In genomic region chr20:3801846-3802245, GRCh38 we compare ENCODE assay signal across 19 cellular contexts. TPM values are rescaled to one million over a fixed set of nuclear protein-coding genes. Genes with fewer than 3 reads are reported as not detected.
A peak's percentile ranks its signal among the peaks of the same experiment; 100 is the strongest.
DNase-seq lines count a peak whose midpoint lies in the region; ATAC-seq, FAIRE-seq and TF ChIP-seq lines count a peak whose summit lies in the region.
"Had no signal": no experiment of that assay in that cellular context is flagged by ENCODE, and none has a peak within 500 bp of the region (broad histone marks: within the 10 kb centered on the region; RNA-seq: fewer than 3 reads in every experiment).

No MANE protein-coding gene starts in this region.

- intact Hi-C loops in left ventricle myocardium superior (cut with micrococcal nuclease) (no loop called here), left cardiac atrium (cut with DNase I) (no loop called here), K562 (cut with micrococcal nuclease) (no loop called here)

- in situ Hi-C loops in K562 (cut with MboI), result no loop called here

- no peak overlapping the region for H3K4ac ChIP-seq in mesenchymal stem cell (ENCODE audit: low read depth in 1 of 2, low read length in 2 of 2)

- H3K4me3 ChIP-seq in K562, result no peak overlapping the region
- H3K4me3 ChIP-seq in mesenchymal stem cell (ENCODE audit: insufficient read depth in 1 of 2, low read depth in 1 of 2, low read length in 2 of 2), result no peak overlapping the region
- H3K4me3 ChIP-seq in MG63, result no peak overlapping the region
- H3K4me3 ChIP-seq: body of pancreas, hepatocyte, Peyer's patch, thyroid gland had no signal

- peaks cover 7% of the 10 kb centered on the region; the same call in 2 of the 3 replicates for H3K79me2 ChIP-seq in K562 (ENCODE audit: control insufficient read depth, insufficient read depth, low read length)

- WGBS in K562 (ENCODE audit: insufficient coverage, low coverage, missing lambda C conversion rate), result 91% methylated on average over 6 of the region's 13 CpGs
- 98% methylated on average over 13 of the region's 13 CpGs for WGBS in mesenchymal stem cell

- H3K9me3 ChIP-seq in K562 (replicated peaks; ENCODE audit: control insufficient read depth, insufficient read depth, low read depth, low read length) (no peaks in the 10 kb centered on the region), mesenchymal stem cell (ENCODE audit: control insufficient read depth, low read length) (no peaks in the 10 kb centered on the region), MG63 (no peaks in the 10 kb centered on the region)
- H3K9me3 ChIP-seq: body of pancreas, Peyer's patch, thyroid gland had no signal

- POLR2A ChIA-PET in K562 (lab: Yijun Ruan, JAX), result no interaction called here

- TF ChIP-seq RAD21 in K562 (CRISPR knock-in tag; conservative IDR thresholded peaks at IDR 0.05 in 1 of 2, IDR thresholded peaks at IDR 0.05 in 1 of 2), result no peak

- H3K27me3 ChIP-seq in K562 (ENCODE audit: control insufficient read depth in 2 of 2, insufficient read depth in 2 of 2, low read length in 2 of 2) (no peaks in the 10 kb centered on the region), mesenchymal stem cell (ENCODE audit: control insufficient read depth in 1 of 2, insufficient read depth in 1 of 2, low read length in 2 of 2) (no peaks in the 10 kb centered on the region), MG63 (no peaks in the 10 kb centered on the region)
- H3K27me3 ChIP-seq: body of pancreas, hepatocyte, Peyer's patch, thyroid gland had no signal

- peaks cover 70% of the 10 kb centered on the region; the same call in 2 of the 3 replicates for H3K36me3 ChIP-seq in K562 (ENCODE audit: control insufficient read depth, insufficient read depth, low read length)
- H3K36me3 ChIP-seq in mesenchymal stem cell (ENCODE audit: control insufficient read depth in 1 of 2, insufficient read depth in 2 of 2, low read depth in 1 of 2, low read length in 2 of 2), result peaks cover 69 to 89% of the 10 kb centered on the region in 2 experiments
- peaks cover 56% of the 10 kb centered on the region for H3K36me3 ChIP-seq in MG63

- H3K4me1 ChIP-seq in K562 (replicated peaks in 1 of 2; ENCODE audit: control insufficient read depth in 2 of 2, insufficient read depth in 2 of 2, low read length in 2 of 2), result peaks cover 20 to 39% of the 10 kb centered on the region in 2 experiments; a peak in 4 of 5 replicates
- H3K4me1 ChIP-seq in mesenchymal stem cell (ENCODE audit: control insufficient read depth, insufficient read depth, low read depth, low read length), result peaks cover 35% of the 10 kb centered on the region

- CTCF ChIA-PET in K562 (lab: Yijun Ruan, JAX; ENCODE audit: low intra/inter-chr PET ratio), result no interaction called here

- H2BK120ac ChIP-seq in mesenchymal stem cell (ENCODE audit: low read depth, low read length), result no peak overlapping the region

- H3K79me1 ChIP-seq in mesenchymal stem cell (replicated peaks; ENCODE audit: low read length, poor library complexity, severe bottlenecking), result peaks cover 26% of the 10 kb centered on the region

- no peak for TF ChIP-seq POLR2A in K562 (conservative IDR thresholded peaks at IDR 0.05)

- no peak overlapping the region for H3K14ac ChIP-seq in mesenchymal stem cell (ENCODE audit: low read length in 2 of 2)

- H2BK5ac ChIP-seq in mesenchymal stem cell (ENCODE audit: low read depth, low read length, poor library complexity, severe bottlenecking), result no peak overlapping the region

- no peak overlapping the region for H2BK15ac ChIP-seq in mesenchymal stem cell (ENCODE audit: low read depth, poor library complexity, severe bottlenecking)

- TF ChIP-seq CTCF in K562 (IDR thresholded peaks at IDR 0.05 in 2 of 3, conservative IDR thresholded peaks at IDR 0.05 in 1 of 3; ENCODE audit: insufficient read depth in 2 of 3, low read depth in 1 of 3, low read length in 3 of 3), result no peak

- H3K9ac ChIP-seq in K562 (ENCODE audit: insufficient read depth in 1 of 2, low read depth in 2 of 2, low read length in 2 of 2), result peak overlapping the region in 1 of 2 experiments; percentile 45; a peak in 1 of 4 replicates
- no peak overlapping the region for H3K9ac ChIP-seq in mesenchymal stem cell (ENCODE audit: low read length)
- H3K9ac ChIP-seq: parathyroid adenoma had no signal

- peak; percentile 22 for DNase-seq in left ventricle myocardium superior
- DNase-seq in left cardiac atrium, result no peak
- no peak for DNase-seq in K562 (ENCODE audit: extremely low read depth in 1 of 4, low spot score in 3 of 4)
- DNase-seq in mesenchymal stem cell, result no peak
- no peak for DNase-seq in NCI-H226
- no peak for DNase-seq in MG63
- DNase-seq: activated naive CD8-positive, alpha-beta T cell treated with anti-CD3 and anti-CD28 coated beads, Interleukin-2, amount 10 ng/mL, durations not matched to agents 7 days and 5 days; body of pancreas; cortex of kidney; NCI-H1048; NCI-H2029 treated with DMSO at 0.1 percent for 48 hours; stimulated activated naive CD4-positive, alpha-beta T cell; thyroid gland had no signal

- no peak for TF ChIP-seq EP300 in K562 (IDR thresholded peaks at IDR 0.05; ENCODE audit: low read length)

- H3K4me2 ChIP-seq in K562 (ENCODE audit: insufficient read depth, low read length) (no peak overlapping the region), mesenchymal stem cell (ENCODE audit: low read length, poor library complexity, severe bottlenecking) (no peak overlapping the region)
- H3K4me2 ChIP-seq: hepatocyte had no signal

- FAIRE-seq in K562 (lab: Jason Lieb, UNC), result no peak
- FAIRE-seq: H54 had no signal

- no peak for ATAC-seq in left ventricle myocardium superior
- ATAC-seq in left cardiac atrium, result no peak
- no peak for ATAC-seq in K562
- ATAC-seq in HG03280 (IDR thresholded peaks at IDR 0.05; ENCODE audit: unreplicated experiment), result no peak
- ATAC-seq in GM21576 (IDR thresholded peaks at IDR 0.05; ENCODE audit: unreplicated experiment), result no peak
- ATAC-seq: body of pancreas had no signal

- peak overlapping the region; percentile 2 for H4K91ac ChIP-seq in mesenchymal stem cell (ENCODE audit: low read length)

- H4K8ac ChIP-seq in mesenchymal stem cell (ENCODE audit: low read length), result no peak overlapping the region

- H2AK5ac ChIP-seq in mesenchymal stem cell (ENCODE audit: low read length, severe bottlenecking), result no peak overlapping the region

- no peak overlapping the region for H3K18ac ChIP-seq in mesenchymal stem cell (ENCODE audit: low read depth in 1 of 2, low read length in 2 of 2)

- BruUV-seq in K562 (replicated peaks; lab: Mats Ljungman, UMichigan), result no TSS peak

- H2AFZ ChIP-seq in K562 (ENCODE audit: low read depth, low read length) (no peak overlapping the region), mesenchymal stem cell (ENCODE audit: low read depth, low read length) (no peak overlapping the region)
- H2AFZ ChIP-seq: hepatocyte, parathyroid adenoma had no signal

- H3K9me1 ChIP-seq in K562 (ENCODE audit: control insufficient read depth, insufficient read depth, low read length), result no peaks in the 10 kb centered on the region

- no peak overlapping the region for H2BK12ac ChIP-seq in mesenchymal stem cell (ENCODE audit: low read length in 2 of 2)

- H3K23ac ChIP-seq in mesenchymal stem cell (ENCODE audit: low read length in 2 of 2), result no peak overlapping the region

- no peaks in the 10 kb centered on the region for H4K20me1 ChIP-seq in K562 (replicated peaks; ENCODE audit: control insufficient read depth, insufficient read depth, low read length)

- H3K27ac ChIP-seq in K562 (ENCODE audit: extremely low read depth, low read depth, low read length) (no peak overlapping the region), mesenchymal stem cell (ENCODE audit: low read length, poor library complexity, severe bottlenecking) (no peak overlapping the region)
- H3K27ac ChIP-seq: hepatocyte, parathyroid adenoma, thyroid gland had no signal

RNA-seq across cellular contexts. Expression of gene CDC25B, which starts 5.7 kb away (rescaled TPM):
- 7.5 TPM for total RNA-seq in left ventricle myocardium superior
- 10 to 100 TPM; 13.8 to 16.6 TPM for total RNA-seq in left cardiac atrium
- total RNA-seq in K562 (2011; cell fraction: chromatin; rRNA removed; ENCODE audit: low replicate concordance), result 36.8 and 73.0 TPM in 2 replicates
- 29.3 and 39.4 TPM in 2 replicates for total RNA-seq in K562 (2011; cell fraction: nucleolus; rRNA removed)
- 29.4 and 38.9 TPM in 2 replicates for total RNA-seq in K562 (2011; cell fraction: nucleoplasm; rRNA removed)
- total RNA-seq in K562 (2014; rRNA removed), result 11.5 and 16.1 TPM in 2 replicates
- 5.9 and 7.2 TPM in 2 replicates for total RNA-seq in K562 (2014; rRNA removed; fragmentation: Illumina TruSeq; extraction: Trizol)
- 7.8 and 9.3 TPM in 2 replicates for total RNA-seq in K562 (2015; rRNA removed; fragmentation: Illumina TruSeq; extraction: Trizol)
- 31.4 and 35.7 TPM in 2 replicates for total RNA-seq in K562 (2021)
- polyA plus RNA-seq in K562 (2011; rRNA removed), result 9.5 and 25.1 TPM in 2 replicates
- polyA plus RNA-seq in K562 (2011; cell fraction: cytosol; rRNA removed), result 23.7 and 24.0 TPM in 2 replicates
- 72.5 and 91.0 TPM in 2 replicates for polyA plus RNA-seq in K562 (2011; cell fraction: nucleus; rRNA removed)
- 30.3 and 35.0 TPM in 2 replicates for polyA plus RNA-seq in K562 (2012)
- 25.8 and 30.6 TPM in 2 replicates for polyA plus RNA-seq in K562 (2014; fragmentation: Illumina TruSeq; extraction: Trizol)
- 1 to 10 TPM; 2.3 to 3.1 TPM for polyA plus RNA-seq in K562 (2014; fragmentation: Nextera tagmentation; extraction: Ambion mirVana)
- 22.9 and 26.3 TPM in 2 replicates for polyA plus RNA-seq in K562 (2014; rRNA removed)
- polyA minus RNA-seq in K562 (2011; rRNA and poly(A)+ RNA removed), result 8.0 and 11.6 TPM in 2 replicates
- polyA minus RNA-seq in K562 (2011; cell fraction: cytosol; rRNA and poly(A)+ RNA removed), result 14.5 and 27.7 TPM in 2 replicates
- polyA minus RNA-seq in K562 (2011; cell fraction: nucleus; rRNA and poly(A)+ RNA removed), result 9.7 and 15.1 TPM in 2 replicates
- 97.9 TPM for polyA plus RNA-seq in mesenchymal stem cell (2013, experiment 1 of 2)
- polyA plus RNA-seq in mesenchymal stem cell (2013, experiment 2 of 2), result 95.2 TPM
- total RNA-seq in MG63 (2014; rRNA removed; shearing (Covaris generic); ENCODE audit: low replicate concordance), result 13.9 and 16.0 TPM in 2 replicates

RNA-seq across cellular contexts. Expression of gene CENPB, which starts 15.3 kb away (rescaled TPM):
- total RNA-seq in left ventricle myocardium superior (68.3 TPM), left cardiac atrium (10 to 100 TPM; 70.8 to 93.6 TPM), K562 (2014; rRNA removed) (59.3 and 78.6 TPM in 2 replicates), K562 (2014; rRNA removed; fragmentation: Illumina TruSeq; extraction: Trizol) (11.4 and 15.0 TPM in 2 replicates), K562 (2015; rRNA removed; fragmentation: Illumina TruSeq; extraction: Trizol) (36.0 and 36.5 TPM in 2 replicates), K562 (2021) (61.7 and 70.8 TPM in 2 replicates)
- 5.7 and 16.6 TPM in 2 replicates for total RNA-seq in K562 (2011; cell fraction: chromatin; rRNA removed; ENCODE audit: low replicate concordance)
- total RNA-seq in K562 (2011; cell fraction: nucleolus; rRNA removed), result 24.5 and 25.4 TPM in 2 replicates
- total RNA-seq in K562 (2011; cell fraction: nucleoplasm; rRNA removed), result 11.9 and 14.2 TPM in 2 replicates
- polyA plus RNA-seq in K562 (2011; rRNA removed) (12.7 and 14.7 TPM in 2 replicates), K562 (2014; fragmentation: Illumina TruSeq; extraction: Trizol) (24.9 and 30.8 TPM in 2 replicates), K562 (2014; fragmentation: Nextera tagmentation; extraction: Ambion mirVana) (under 1 TPM; 0.17 to 0.20 TPM), K562 (2014; rRNA removed) (26.1 and 28.9 TPM in 2 replicates)
- 17.4 and 30.9 TPM in 2 replicates for polyA plus RNA-seq in K562 (2011; cell fraction: cytosol; rRNA removed)
- 9.2 and 12.8 TPM in 2 replicates for polyA plus RNA-seq in K562 (2011; cell fraction: nucleus; rRNA removed)
- 40.5 and 47.1 TPM in 2 replicates for polyA plus RNA-seq in K562 (2012)
- polyA minus RNA-seq in K562 (2011; rRNA and poly(A)+ RNA removed), result 26.8 and 27.1 TPM in 2 replicates
- polyA minus RNA-seq in K562 (2011; cell fraction: cytosol; rRNA and poly(A)+ RNA removed), result 27.7 and 39.7 TPM in 2 replicates
- 8.3 and 14.2 TPM in 2 replicates for polyA minus RNA-seq in K562 (2011; cell fraction: nucleus; rRNA and poly(A)+ RNA removed)
- polyA plus RNA-seq in mesenchymal stem cell (2013, experiment 1 of 2), result 38.0 TPM
- polyA plus RNA-seq in mesenchymal stem cell (2013, experiment 2 of 2), result 38.0 TPM
- total RNA-seq in MG63 (2014; rRNA removed; shearing (Covaris generic); ENCODE audit: low replicate concordance), result 50.0 and 81.5 TPM in 2 replicates

RNA-seq across cellular contexts. Expression of gene AP5S1, which starts 18.5 kb away (rescaled TPM):
- 10.2 TPM for total RNA-seq in left ventricle myocardium superior
- total RNA-seq in left cardiac atrium, result 10 to 100 TPM; 11.8 to 14.7 TPM
- total RNA-seq in K562 (2011; cell fraction: chromatin; rRNA removed; ENCODE audit: low replicate concordance), result 5.9 and 16.6 TPM in 2 replicates
- total RNA-seq in K562 (2011; cell fraction: nucleolus; rRNA removed), result 13.9 and 14.5 TPM in 2 replicates
- 11.4 and 14.7 TPM in 2 replicates for total RNA-seq in K562 (2011; cell fraction: nucleoplasm; rRNA removed)
- 8.8 and 12.4 TPM in 2 replicates for total RNA-seq in K562 (2014; rRNA removed)
- 2.1 and 2.6 TPM in 2 replicates for total RNA-seq in K562 (2014; rRNA removed; fragmentation: Illumina TruSeq; extraction: Trizol)
- total RNA-seq in K562 (2015; rRNA removed; fragmentation: Illumina TruSeq; extraction: Trizol), result 5.6 and 5.7 TPM in 2 replicates
- 8.4 and 8.5 TPM in 2 replicates for total RNA-seq in K562 (2021)
- 3.0 and 5.5 TPM in 2 replicates for polyA plus RNA-seq in K562 (2011; rRNA removed)
- polyA plus RNA-seq in K562 (2011; cell fraction: cytosol; rRNA removed), result 5.5 and 8.1 TPM in 2 replicates
- 4.9 TPM in 2 replicates for polyA plus RNA-seq in K562 (2011; cell fraction: nucleus; rRNA removed)
- 7.3 and 8.8 TPM in 2 replicates for polyA plus RNA-seq in K562 (2012)
- polyA plus RNA-seq in K562 (2014; fragmentation: Illumina TruSeq; extraction: Trizol), result 4.4 and 7.7 TPM in 2 replicates
- polyA plus RNA-seq in K562 (2014; fragmentation: Nextera tagmentation; extraction: Ambion mirVana), result 1 to 10 TPM; 3.0 to 3.1 TPM
- polyA plus RNA-seq in K562 (2014; rRNA removed), result 4.7 and 4.8 TPM in 2 replicates
- 2.5 and 3.7 TPM in 2 replicates for polyA minus RNA-seq in K562 (2011; rRNA and poly(A)+ RNA removed)
- polyA minus RNA-seq in K562 (2011; cell fraction: cytosol; rRNA and poly(A)+ RNA removed), result 6.5 and 8.3 TPM in 2 replicates
- polyA minus RNA-seq in K562 (2011; cell fraction: nucleus; rRNA and poly(A)+ RNA removed), result 4.0 and 4.6 TPM in 2 replicates
- 9.4 TPM for polyA plus RNA-seq in mesenchymal stem cell (2013, experiment 1 of 2)
- 9.5 TPM for polyA plus RNA-seq in mesenchymal stem cell (2013, experiment 2 of 2)
- total RNA-seq in MG63 (2014; rRNA removed; shearing (Covaris generic); ENCODE audit: low replicate concordance), result 11.6 and 24.6 TPM in 2 replicates

RNA-seq across cellular contexts. Expression of gene SPEF1, which starts 20.6 kb away (rescaled TPM):
- total RNA-seq in left ventricle myocardium superior (not detected), left cardiac atrium (not detected), K562 (2014; rRNA removed) (not detected in 2 replicates), K562 (2014; rRNA removed; fragmentation: Illumina TruSeq; extraction: Trizol) (not detected in 2 replicates), K562 (2015; rRNA removed; fragmentation: Illumina TruSeq; extraction: Trizol) (not detected in 2 replicates), K562 (2021) (not detected in 2 replicates)
- total RNA-seq in K562 (2011; cell fraction: chromatin; rRNA removed; ENCODE audit: low replicate concordance), result 0.23 TPM in 1 of 2 replicates, not detected in the other
- total RNA-seq in K562 (2011; cell fraction: nucleolus; rRNA removed), result 0.26 TPM in 1 of 2 replicates, not detected in the other
- not detected in 2 replicates for total RNA-seq in K562 (2011; cell fraction: nucleoplasm; rRNA removed)
- polyA plus RNA-seq in K562 (2011; rRNA removed) (0.04 TPM in 1 of 2 replicates, not detected in the other), K562 (2014; fragmentation: Illumina TruSeq; extraction: Trizol) (not detected in 2 replicates), K562 (2014; fragmentation: Nextera tagmentation; extraction: Ambion mirVana) (not detected), K562 (2014; rRNA removed) (not detected in 2 replicates)
- polyA plus RNA-seq in K562 (2011; cell fraction: cytosol; rRNA removed), result 0.06 TPM in 1 of 2 replicates, not detected in the other
- 0.08 and 0.24 TPM in 2 replicates for polyA plus RNA-seq in K562 (2011; cell fraction: nucleus; rRNA removed)
- 0.04 TPM in 1 of 2 replicates, not detected in the other for polyA plus RNA-seq in K562 (2012)
- not detected in 2 replicates for polyA minus RNA-seq in K562 (2011; rRNA and poly(A)+ RNA removed)
- polyA minus RNA-seq in K562 (2011; cell fraction: cytosol; rRNA and poly(A)+ RNA removed), result not detected in 2 replicates
- 0.27 TPM in 1 of 2 replicates, not detected in the other for polyA minus RNA-seq in K562 (2011; cell fraction: nucleus; rRNA and poly(A)+ RNA removed)
- 0.07 TPM for polyA plus RNA-seq in mesenchymal stem cell (2013, experiment 1 of 2)
- 0.07 TPM for polyA plus RNA-seq in mesenchymal stem cell (2013, experiment 2 of 2)
- total RNA-seq in MG63 (2014; rRNA removed; shearing (Covaris generic); ENCODE audit: low replicate concordance), result 0.95 TPM in 1 of 2 replicates, not detected in the other
- total RNA-seq: activated naive CD8-positive, alpha-beta T cell treated with anti-CD3 and anti-CD28 coated beads, Interleukin-2, amount 10 ng/mL, durations not matched to agents 7 days and 5 days; Peyer's patch had no signal
- polyA plus RNA-seq: hepatocyte had no signal

RNA-seq across cellular contexts. Expression of gene ADISSP, which starts 34.3 kb away (rescaled TPM):
- total RNA-seq in left ventricle myocardium superior (10.3 TPM), left cardiac atrium (10 to 100 TPM; 17.2 to 23.2 TPM), K562 (2014; rRNA removed) (65.7 and 101 TPM in 2 replicates), K562 (2014; rRNA removed; fragmentation: Illumina TruSeq; extraction: Trizol) (12.2 and 16.3 TPM in 2 replicates), K562 (2015; rRNA removed; fragmentation: Illumina TruSeq; extraction: Trizol) (34.5 and 35.8 TPM in 2 replicates), K562 (2021) (70.6 and 79.9 TPM in 2 replicates)
- total RNA-seq in K562 (2011; cell fraction: chromatin; rRNA removed; ENCODE audit: low replicate concordance), result 2.9 and 14.4 TPM in 2 replicates
- 19.0 and 21.1 TPM in 2 replicates for total RNA-seq in K562 (2011; cell fraction: nucleolus; rRNA removed)
- 11.5 and 13.1 TPM in 2 replicates for total RNA-seq in K562 (2011; cell fraction: nucleoplasm; rRNA removed)
- polyA plus RNA-seq in K562 (2011; rRNA removed) (22.8 and 42.8 TPM in 2 replicates), K562 (2014; fragmentation: Illumina TruSeq; extraction: Trizol) (23.4 and 63.9 TPM in 2 replicates), K562 (2014; fragmentation: Nextera tagmentation; extraction: Ambion mirVana) (1 to 10 TPM; 1.4 to 4.9 TPM), K562 (2014; rRNA removed) (37.2 and 53.4 TPM in 2 replicates)
- polyA plus RNA-seq in K562 (2011; cell fraction: cytosol; rRNA removed), result 58.3 and 121 TPM in 2 replicates
- polyA plus RNA-seq in K562 (2011; cell fraction: nucleus; rRNA removed), result 36.6 TPM in 2 replicates
- 27.7 and 47.5 TPM in 2 replicates for polyA plus RNA-seq in K562 (2012)
- 11.5 and 16.8 TPM in 2 replicates for polyA minus RNA-seq in K562 (2011; rRNA and poly(A)+ RNA removed)
- 37.8 and 38.8 TPM in 2 replicates for polyA minus RNA-seq in K562 (2011; cell fraction: cytosol; rRNA and poly(A)+ RNA removed)
- 6.7 and 13.6 TPM in 2 replicates for polyA minus RNA-seq in K562 (2011; cell fraction: nucleus; rRNA and poly(A)+ RNA removed)
- polyA plus RNA-seq in mesenchymal stem cell (2013, experiment 1 of 2), result 39.5 TPM
- 36.9 TPM for polyA plus RNA-seq in mesenchymal stem cell (2013, experiment 2 of 2)
- 42.8 and 66.6 TPM in 2 replicates for total RNA-seq in MG63 (2014; rRNA removed; shearing (Covaris generic); ENCODE audit: low replicate concordance)
